Comparison of ENCODE assay signal across 1 cellular context in the genomic region with DNA sequence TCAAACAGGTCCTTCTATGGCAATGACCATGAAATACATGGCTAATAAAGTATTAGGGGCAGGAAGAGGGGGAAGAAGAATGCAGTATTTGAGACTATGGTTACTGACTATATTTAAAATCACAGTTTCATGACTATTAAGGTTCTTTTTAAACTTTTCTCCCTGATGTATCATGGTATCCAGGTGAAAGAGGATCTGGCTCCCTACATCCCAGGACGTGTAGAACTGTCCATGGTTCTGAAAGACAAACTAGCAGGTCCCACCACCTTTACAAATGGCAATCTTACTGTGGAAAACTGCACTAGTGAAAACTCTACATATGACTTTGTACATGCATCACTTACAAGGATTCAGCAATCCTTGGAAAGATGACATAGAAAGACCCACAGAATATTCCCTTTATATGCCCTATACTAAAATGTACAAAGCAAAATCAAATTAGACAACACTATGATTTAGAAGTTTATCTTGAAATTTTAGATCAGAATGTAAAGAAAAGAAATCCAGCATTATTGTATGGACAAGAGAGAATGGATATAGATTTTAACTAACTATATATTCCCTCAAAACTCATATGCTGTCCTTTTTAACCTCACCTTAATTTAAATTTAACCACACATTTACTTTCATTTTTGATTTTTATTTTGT.
A peak's percentile ranks its signal among the peaks of the same experiment; 100 is the strongest.
TF ChIP-seq lines count a peak whose summit lies in the region.

No MANE protein-coding gene starts in this region.

TF ChIP-seq in HepG2, 621 proteins besides CTCF, POLR2A, EP300 and RAD21 (continued from another document and continues in another):
- TF ChIP-seq, protein P1, sequence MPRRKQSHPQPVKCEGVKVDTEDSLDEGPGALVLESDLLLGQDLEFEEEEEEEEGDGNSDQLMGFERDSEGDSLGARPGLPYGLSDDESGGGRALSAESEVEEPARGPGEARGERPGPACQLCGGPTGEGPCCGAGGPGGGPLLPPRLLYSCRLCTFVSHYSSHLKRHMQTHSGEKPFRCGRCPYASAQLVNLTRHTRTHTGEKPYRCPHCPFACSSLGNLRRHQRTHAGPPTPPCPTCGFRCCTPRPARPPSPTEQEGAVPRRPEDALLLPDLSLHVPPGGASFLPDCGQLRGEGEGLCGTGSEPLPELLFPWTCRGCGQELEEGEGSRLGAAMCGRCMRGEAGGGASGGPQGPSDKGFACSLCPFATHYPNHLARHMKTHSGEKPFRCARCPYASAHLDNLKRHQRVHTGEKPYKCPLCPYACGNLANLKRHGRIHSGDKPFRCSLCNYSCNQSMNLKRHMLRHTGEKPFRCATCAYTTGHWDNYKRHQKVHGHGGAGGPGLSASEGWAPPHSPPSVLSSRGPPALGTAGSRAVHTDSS (CRISPR knock-in tag; conservative IDR thresholded peaks at IDR 0.05) = no peak
- peak; percentile 66 for TF ChIP-seq ZNF335 (CRISPR knock-in tag; IDR thresholded peaks at IDR 0.05)
- TF ChIP-seq, protein P2, sequence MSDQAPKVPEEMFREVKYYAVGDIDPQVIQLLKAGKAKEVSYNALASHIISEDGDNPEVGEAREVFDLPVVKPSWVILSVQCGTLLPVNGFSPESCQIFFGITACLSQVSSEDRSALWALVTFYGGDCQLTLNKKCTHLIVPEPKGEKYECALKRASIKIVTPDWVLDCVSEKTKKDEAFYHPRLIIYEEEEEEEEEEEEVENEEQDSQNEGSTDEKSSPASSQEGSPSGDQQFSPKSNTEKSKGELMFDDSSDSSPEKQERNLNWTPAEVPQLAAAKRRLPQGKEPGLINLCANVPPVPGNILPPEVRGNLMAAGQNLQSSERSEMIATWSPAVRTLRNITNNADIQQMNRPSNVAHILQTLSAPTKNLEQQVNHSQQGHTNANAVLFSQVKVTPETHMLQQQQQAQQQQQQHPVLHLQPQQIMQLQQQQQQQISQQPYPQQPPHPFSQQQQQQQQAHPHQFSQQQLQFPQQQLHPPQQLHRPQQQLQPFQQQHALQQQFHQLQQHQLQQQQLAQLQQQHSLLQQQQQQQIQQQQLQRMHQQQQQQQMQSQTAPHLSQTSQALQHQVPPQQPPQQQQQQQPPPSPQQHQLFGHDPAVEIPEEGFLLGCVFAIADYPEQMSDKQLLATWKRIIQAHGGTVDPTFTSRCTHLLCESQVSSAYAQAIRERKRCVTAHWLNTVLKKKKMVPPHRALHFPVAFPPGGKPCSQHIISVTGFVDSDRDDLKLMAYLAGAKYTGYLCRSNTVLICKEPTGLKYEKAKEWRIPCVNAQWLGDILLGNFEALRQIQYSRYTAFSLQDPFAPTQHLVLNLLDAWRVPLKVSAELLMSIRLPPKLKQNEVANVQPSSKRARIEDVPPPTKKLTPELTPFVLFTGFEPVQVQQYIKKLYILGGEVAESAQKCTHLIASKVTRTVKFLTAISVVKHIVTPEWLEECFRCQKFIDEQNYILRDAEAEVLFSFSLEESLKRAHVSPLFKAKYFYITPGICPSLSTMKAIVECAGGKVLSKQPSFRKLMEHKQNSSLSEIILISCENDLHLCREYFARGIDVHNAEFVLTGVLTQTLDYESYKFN (CRISPR knock-in tag; conservative IDR thresholded peaks at IDR 0.05) = no peak
- TF ChIP-seq, protein P3, sequence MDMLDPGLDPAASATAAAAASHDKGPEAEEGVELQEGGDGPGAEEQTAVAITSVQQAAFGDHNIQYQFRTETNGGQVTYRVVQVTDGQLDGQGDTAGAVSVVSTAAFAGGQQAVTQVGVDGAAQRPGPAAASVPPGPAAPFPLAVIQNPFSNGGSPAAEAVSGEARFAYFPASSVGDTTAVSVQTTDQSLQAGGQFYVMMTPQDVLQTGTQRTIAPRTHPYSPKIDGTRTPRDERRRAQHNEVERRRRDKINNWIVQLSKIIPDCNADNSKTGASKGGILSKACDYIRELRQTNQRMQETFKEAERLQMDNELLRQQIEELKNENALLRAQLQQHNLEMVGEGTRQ (IDR thresholded peaks at IDR 0.05; ENCODE audit: low read depth, low read length) = no peak
- TF ChIP-seq, protein P3 (CRISPR knock-in tag; IDR thresholded peaks at IDR 0.05; ENCODE audit: borderline replicate concordance) = no peak
- no peak for TF ChIP-seq GATA4 (IDR thresholded peaks at IDR 0.05; ENCODE audit: borderline replicate concordance, low read depth)
- TF ChIP-seq ZNF205 (CRISPR knock-in tag; IDR thresholded peaks at IDR 0.05) = no peak
- TF ChIP-seq ZNF792 (CRISPR knock-in tag; IDR thresholded peaks at IDR 0.05) = peak; percentile 83
- TF ChIP-seq, protein P4, sequence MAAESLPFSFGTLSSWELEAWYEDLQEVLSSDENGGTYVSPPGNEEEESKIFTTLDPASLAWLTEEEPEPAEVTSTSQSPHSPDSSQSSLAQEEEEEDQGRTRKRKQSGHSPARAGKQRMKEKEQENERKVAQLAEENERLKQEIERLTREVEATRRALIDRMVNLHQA (CRISPR knock-in tag; IDR thresholded peaks at IDR 0.05) = no peak
- no peak for TF ChIP-seq NPAS2 (CRISPR knock-in tag; IDR thresholded peaks at IDR 0.05; ENCODE audit: borderline replicate concordance)
- TF ChIP-seq PHB2 (IDR thresholded peaks at IDR 0.05; ENCODE audit: partially characterized antibody) = no peak
- TF ChIP-seq, protein P5, sequence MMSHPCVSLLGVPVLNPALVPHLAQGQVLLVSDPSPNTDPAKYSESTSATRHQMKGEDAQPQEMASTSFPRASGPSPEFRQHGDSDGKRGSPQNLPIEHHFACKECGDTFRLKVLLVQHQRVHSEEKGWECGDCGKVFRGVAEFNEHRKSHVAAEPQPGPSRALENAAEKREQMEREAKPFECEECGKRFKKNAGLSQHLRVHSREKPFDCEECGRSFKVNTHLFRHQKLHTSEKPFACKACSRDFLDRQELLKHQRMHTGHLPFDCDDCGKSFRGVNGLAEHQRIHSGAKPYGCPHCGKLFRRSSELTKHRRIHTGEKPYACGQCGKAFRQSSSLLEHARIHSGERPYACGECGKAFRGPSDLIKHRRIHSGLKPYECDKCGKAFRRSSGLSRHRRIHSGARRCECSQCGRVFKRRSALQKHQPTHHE (CRISPR knock-in tag; IDR thresholded peaks at IDR 0.05; ENCODE audit: borderline replicate concordance) = no peak
- TF ChIP-seq ZBTB8A (CRISPR knock-in tag; IDR thresholded peaks at IDR 0.05; ENCODE audit: borderline replicate concordance, low read depth) = no peak
- TF ChIP-seq, protein P6, sequence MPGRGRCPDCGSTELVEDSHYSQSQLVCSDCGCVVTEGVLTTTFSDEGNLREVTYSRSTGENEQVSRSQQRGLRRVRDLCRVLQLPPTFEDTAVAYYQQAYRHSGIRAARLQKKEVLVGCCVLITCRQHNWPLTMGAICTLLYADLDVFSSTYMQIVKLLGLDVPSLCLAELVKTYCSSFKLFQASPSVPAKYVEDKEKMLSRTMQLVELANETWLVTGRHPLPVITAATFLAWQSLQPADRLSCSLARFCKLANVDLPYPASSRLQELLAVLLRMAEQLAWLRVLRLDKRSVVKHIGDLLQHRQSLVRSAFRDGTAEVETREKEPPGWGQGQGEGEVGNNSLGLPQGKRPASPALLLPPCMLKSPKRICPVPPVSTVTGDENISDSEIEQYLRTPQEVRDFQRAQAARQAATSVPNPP (CRISPR knock-in tag; IDR thresholded peaks at IDR 0.05) = no peak
- TF ChIP-seq HOXD1 (CRISPR knock-in tag; IDR thresholded peaks at IDR 0.05) = no peak
- TF ChIP-seq, protein P7, sequence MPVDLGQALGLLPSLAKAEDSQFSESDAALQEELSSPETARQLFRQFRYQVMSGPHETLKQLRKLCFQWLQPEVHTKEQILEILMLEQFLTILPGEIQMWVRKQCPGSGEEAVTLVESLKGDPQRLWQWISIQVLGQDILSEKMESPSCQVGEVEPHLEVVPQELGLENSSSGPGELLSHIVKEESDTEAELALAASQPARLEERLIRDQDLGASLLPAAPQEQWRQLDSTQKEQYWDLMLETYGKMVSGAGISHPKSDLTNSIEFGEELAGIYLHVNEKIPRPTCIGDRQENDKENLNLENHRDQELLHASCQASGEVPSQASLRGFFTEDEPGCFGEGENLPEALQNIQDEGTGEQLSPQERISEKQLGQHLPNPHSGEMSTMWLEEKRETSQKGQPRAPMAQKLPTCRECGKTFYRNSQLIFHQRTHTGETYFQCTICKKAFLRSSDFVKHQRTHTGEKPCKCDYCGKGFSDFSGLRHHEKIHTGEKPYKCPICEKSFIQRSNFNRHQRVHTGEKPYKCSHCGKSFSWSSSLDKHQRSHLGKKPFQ (CRISPR knock-in tag; IDR thresholded peaks at IDR 0.05; ENCODE audit: insufficient replicate concordance) = no peak
- TF ChIP-seq ZFP90 (CRISPR knock-in tag; IDR thresholded peaks at IDR 0.05; ENCODE audit: borderline replicate concordance) = no peak
- TF ChIP-seq ZNF749 (CRISPR knock-in tag; IDR thresholded peaks at IDR 0.05; ENCODE audit: borderline replicate concordance) = no peak
- no peak for TF ChIP-seq NAIF1 (CRISPR knock-in tag; IDR thresholded peaks at IDR 0.05; ENCODE audit: borderline replicate concordance)
- TF ChIP-seq, protein P8, sequence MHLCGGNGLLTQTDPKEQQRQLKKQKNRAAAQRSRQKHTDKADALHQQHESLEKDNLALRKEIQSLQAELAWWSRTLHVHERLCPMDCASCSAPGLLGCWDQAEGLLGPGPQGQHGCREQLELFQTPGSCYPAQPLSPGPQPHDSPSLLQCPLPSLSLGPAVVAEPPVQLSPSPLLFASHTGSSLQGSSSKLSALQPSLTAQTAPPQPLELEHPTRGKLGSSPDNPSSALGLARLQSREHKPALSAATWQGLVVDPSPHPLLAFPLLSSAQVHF (CRISPR knock-in tag; IDR thresholded peaks at IDR 0.05) = no peak
- no peak for TF ChIP-seq ZNF33B (CRISPR knock-in tag; IDR thresholded peaks at IDR 0.05)
- no peak for TF ChIP-seq SPEN (CRISPR knock-in tag; IDR thresholded peaks at IDR 0.05; ENCODE audit: low read depth)
- TF ChIP-seq FOXM1 (CRISPR knock-in tag; IDR thresholded peaks at IDR 0.05) = no peak
- TF ChIP-seq, protein P9, sequence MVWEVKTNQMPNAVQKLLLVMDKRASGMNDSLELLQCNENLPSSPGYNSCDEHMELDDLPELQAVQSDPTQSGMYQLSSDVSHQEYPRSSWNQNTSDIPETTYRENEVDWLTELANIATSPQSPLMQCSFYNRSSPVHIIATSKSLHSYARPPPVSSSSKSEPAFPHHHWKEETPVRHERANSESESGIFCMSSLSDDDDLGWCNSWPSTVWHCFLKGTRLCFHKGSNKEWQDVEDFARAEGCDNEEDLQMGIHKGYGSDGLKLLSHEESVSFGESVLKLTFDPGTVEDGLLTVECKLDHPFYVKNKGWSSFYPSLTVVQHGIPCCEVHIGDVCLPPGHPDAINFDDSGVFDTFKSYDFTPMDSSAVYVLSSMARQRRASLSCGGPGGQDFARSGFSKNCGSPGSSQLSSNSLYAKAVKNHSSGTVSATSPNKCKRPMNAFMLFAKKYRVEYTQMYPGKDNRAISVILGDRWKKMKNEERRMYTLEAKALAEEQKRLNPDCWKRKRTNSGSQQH (CRISPR knock-in tag; IDR thresholded peaks at IDR 0.05; ENCODE audit: low read depth) = 0 out of 2 replicates have a peak, but pooled peaks have one; percentile 41
- TF ChIP-seq, protein P10, sequence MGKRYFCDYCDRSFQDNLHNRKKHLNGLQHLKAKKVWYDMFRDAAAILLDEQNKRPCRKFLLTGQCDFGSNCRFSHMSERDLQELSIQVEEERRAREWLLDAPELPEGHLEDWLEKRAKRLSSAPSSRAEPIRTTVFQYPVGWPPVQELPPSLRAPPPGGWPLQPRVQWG (CRISPR knock-in tag; IDR thresholded peaks at IDR 0.05; ENCODE audit: borderline replicate concordance, low read depth) = no peak
- TF ChIP-seq ZNF83 (CRISPR knock-in tag; IDR thresholded peaks at IDR 0.05; ENCODE audit: borderline replicate concordance) = no peak
- TF ChIP-seq, protein P11, sequence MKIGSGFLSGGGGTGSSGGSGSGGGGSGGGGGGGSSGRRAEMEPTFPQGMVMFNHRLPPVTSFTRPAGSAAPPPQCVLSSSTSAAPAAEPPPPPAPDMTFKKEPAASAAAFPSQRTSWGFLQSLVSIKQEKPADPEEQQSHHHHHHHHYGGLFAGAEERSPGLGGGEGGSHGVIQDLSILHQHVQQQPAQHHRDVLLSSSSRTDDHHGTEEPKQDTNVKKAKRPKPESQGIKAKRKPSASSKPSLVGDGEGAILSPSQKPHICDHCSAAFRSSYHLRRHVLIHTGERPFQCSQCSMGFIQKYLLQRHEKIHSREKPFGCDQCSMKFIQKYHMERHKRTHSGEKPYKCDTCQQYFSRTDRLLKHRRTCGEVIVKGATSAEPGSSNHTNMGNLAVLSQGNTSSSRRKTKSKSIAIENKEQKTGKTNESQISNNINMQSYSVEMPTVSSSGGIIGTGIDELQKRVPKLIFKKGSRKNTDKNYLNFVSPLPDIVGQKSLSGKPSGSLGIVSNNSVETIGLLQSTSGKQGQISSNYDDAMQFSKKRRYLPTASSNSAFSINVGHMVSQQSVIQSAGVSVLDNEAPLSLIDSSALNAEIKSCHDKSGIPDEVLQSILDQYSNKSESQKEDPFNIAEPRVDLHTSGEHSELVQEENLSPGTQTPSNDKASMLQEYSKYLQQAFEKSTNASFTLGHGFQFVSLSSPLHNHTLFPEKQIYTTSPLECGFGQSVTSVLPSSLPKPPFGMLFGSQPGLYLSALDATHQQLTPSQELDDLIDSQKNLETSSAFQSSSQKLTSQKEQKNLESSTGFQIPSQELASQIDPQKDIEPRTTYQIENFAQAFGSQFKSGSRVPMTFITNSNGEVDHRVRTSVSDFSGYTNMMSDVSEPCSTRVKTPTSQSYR (CRISPR knock-in tag; IDR thresholded peaks at IDR 0.05; ENCODE audit: borderline replicate concordance) = 0 out of 2 replicates have a peak, but pooled peaks have one; percentile 56
- TF ChIP-seq NKX3-1 (CRISPR knock-in tag; IDR thresholded peaks at IDR 0.05) = peak; percentile 81
- TF ChIP-seq SSRP1 (CRISPR knock-in tag; IDR thresholded peaks at IDR 0.05) = no peak
- TF ChIP-seq THAP11 (CRISPR knock-in tag; IDR thresholded peaks at IDR 0.05) = peak; percentile 61
- no peak for TF ChIP-seq U2AF2 (IDR thresholded peaks at IDR 0.05; ENCODE audit: low read depth, low read length)
- peak; percentile 99 for TF ChIP-seq MIER2 (CRISPR knock-in tag; IDR thresholded peaks at IDR 0.05)
- no peak for TF ChIP-seq MBD4 (IDR thresholded peaks at IDR 0.05; ENCODE audit: borderline replicate concordance, low read length)
- TF ChIP-seq ZNF547 (CRISPR knock-in tag; IDR thresholded peaks at IDR 0.05) = no peak
- TF ChIP-seq, protein P12, sequence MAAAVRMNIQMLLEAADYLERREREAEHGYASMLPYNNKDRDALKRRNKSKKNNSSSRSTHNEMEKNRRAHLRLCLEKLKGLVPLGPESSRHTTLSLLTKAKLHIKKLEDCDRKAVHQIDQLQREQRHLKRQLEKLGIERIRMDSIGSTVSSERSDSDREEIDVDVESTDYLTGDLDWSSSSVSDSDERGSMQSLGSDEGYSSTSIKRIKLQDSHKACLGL (CRISPR knock-in tag; IDR thresholded peaks at IDR 0.05) = no peak
- no peak for TF ChIP-seq ZNF496 (CRISPR knock-in tag; IDR thresholded peaks at IDR 0.05; ENCODE audit: insufficient replicate concordance)
- TF ChIP-seq, protein P13, sequence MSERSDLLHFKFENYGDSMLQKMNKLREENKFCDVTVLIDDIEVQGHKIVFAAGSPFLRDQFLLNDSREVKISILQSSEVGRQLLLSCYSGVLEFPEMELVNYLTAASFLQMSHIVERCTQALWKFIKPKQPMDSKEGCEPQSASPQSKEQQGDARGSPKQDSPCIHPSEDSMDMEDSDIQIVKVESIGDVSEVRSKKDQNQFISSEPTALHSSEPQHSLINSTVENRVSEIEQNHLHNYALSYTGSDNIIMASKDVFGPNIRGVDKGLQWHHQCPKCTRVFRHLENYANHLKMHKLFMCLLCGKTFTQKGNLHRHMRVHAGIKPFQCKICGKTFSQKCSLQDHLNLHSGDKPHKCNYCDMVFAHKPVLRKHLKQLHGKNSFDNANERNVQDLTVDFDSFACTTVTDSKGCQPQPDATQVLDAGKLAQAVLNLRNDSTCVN (CRISPR knock-in tag; IDR thresholded peaks at IDR 0.05; ENCODE audit: borderline replicate concordance) = 0 out of 2 replicates have a peak, but pooled peaks have one; percentile 43
- TF ChIP-seq DR1 (CRISPR knock-in tag; IDR thresholded peaks at IDR 0.05) = no peak
- TF ChIP-seq ZNF879 (CRISPR knock-in tag; IDR thresholded peaks at IDR 0.05) = no peak
